Comparison of ENCODE assay signal across 8 cellular contexts in the genomic region with DNA sequence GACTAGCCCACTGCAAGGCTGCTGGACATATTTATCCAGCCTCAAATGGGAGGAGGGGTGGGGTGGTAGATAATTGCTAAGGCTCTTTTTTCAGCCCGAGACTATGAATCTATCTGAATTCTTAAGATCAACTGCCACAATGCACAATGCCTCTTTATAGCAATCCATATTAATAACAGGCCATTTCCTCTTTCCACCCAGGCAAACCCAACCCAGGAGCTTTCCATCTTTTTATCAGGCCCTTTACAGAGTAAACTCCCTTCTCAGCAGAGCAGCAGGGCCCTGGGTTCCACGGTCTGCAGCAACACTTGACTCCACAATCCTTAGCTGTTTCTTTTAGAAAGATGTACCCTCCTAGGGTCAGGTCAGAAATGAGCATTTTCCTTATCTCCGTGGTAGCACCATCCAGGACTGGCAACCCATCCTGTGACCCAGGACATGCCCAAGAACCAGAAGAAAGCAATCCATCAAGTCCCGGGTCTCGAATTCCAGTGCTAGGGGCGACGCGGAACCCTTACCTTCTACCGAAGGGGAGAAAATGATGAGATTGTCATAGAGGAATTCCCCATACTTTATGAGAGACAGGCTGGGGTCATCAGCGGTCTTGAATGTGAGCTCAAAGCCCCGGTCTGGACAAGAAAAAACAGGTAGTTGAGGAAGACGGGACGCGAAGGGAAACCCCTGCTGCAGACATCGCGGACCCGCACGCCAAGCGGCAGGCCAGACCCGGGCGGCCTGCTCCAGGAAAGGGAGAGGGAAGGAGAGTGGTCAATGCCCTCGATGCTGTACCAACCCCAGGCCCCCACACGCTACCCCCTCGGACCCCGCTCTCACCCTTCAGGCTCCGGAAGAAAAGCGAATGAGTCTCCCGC. TPM values are rescaled to one million over a fixed set of nuclear protein-coding genes. Genes with fewer than 3 reads are reported as not detected.
DNase-seq lines count a peak whose midpoint lies in the region; ATAC-seq, FAIRE-seq and TF ChIP-seq lines count a peak whose summit lies in the region.

No MANE protein-coding gene starts in this region.

- peak overlapping the region; percentile 96 to 99 (median 98) for H3K4me3 ChIP-seq in keratinocyte (ENCODE audit: control insufficient read depth in 2 of 3, extremely low read depth in 1 of 3, insufficient read depth in 2 of 3, low read depth in 1 of 3, low read length in 3 of 3)
- H3K4me3 ChIP-seq in stomach smooth muscle (ENCODE audit: low read length in 2 of 2): peak overlapping the region; percentile 78 to 98

- H3K9me3 Mint-ChIP-seq in activated naive CD8-positive, alpha-beta T cell treated with anti-CD3 and anti-CD28 coated beads, Interleukin-2, amount 50 U/mL, for 24 hours: no peaks in the 10 kb centered on the region

- H3K27me3 Mint-ChIP-seq in activated naive CD8-positive, alpha-beta T cell treated with anti-CD3 and anti-CD28 coated beads, Interleukin-2, amount 50 U/mL, for 24 hours: no peaks in the 10 kb centered on the region

- H4K20me1 ChIP-seq in keratinocyte (ENCODE audit: control insufficient read depth, extremely low read depth, insufficient read depth, low read length): peaks cover 2% of the 10 kb centered on the region

- H3K9me1 ChIP-seq in keratinocyte (ENCODE audit: control insufficient read depth, extremely low read depth, insufficient read depth, low read length): no peaks in the 10 kb centered on the region

- dilution Hi-C loops in keratinocyte (cut with MboI; ENCODE audit: extremely low pct_ligation_motif_present, low sequenced_read_pairs): no loop called here

- H3K9me3 ChIP-seq in keratinocyte (ENCODE audit: control insufficient read depth, low read depth, low read length) (no peaks in the 10 kb centered on the region), stomach smooth muscle (ENCODE audit: control insufficient read depth in 2 of 2, low read length in 2 of 2) (no peaks in the 10 kb centered on the region)

- peak overlapping the region; percentile 97 for H3K27ac Mint-ChIP-seq in activated naive CD8-positive, alpha-beta T cell treated with anti-CD3 and anti-CD28 coated beads, Interleukin-2, amount 50 U/mL, for 24 hours

- peak overlapping the region; percentile 92 for H3K9ac ChIP-seq in keratinocyte (ENCODE audit: control insufficient read depth, extremely low read depth, insufficient read depth, low read length)
- peak overlapping the region; percentile 73 to 79 for H3K9ac ChIP-seq in stomach smooth muscle (ENCODE audit: low read length in 2 of 2)

- ATAC-seq in GM18502 (IDR thresholded peaks at IDR 0.05; ENCODE audit: poor library complexity, unreplicated experiment) (peak; percentile 1), HG03571 (IDR thresholded peaks at IDR 0.05; ENCODE audit: unreplicated experiment) (peak; percentile 9)
- ATAC-seq in activated naive CD8-positive, alpha-beta T cell treated with anti-CD3 and anti-CD28 coated beads, Interleukin-2, amount 50 U/mL, for 24 hours: no peak

- peaks cover 57% of the 10 kb centered on the region for H3K79me2 ChIP-seq in keratinocyte (ENCODE audit: control insufficient read depth, insufficient read depth, low read length)

- H3K27me3 ChIP-seq in keratinocyte (ENCODE audit: control insufficient read depth, extremely low read depth, insufficient read depth, low read length) (no peaks in the 10 kb centered on the region), stomach smooth muscle (ENCODE audit: control insufficient read depth in 1 of 2, insufficient read depth in 2 of 2, low read length in 2 of 2) (no peaks in the 10 kb centered on the region)

- peak overlapping the region; percentile 77 for H2AFZ ChIP-seq in keratinocyte (ENCODE audit: control insufficient read depth, low read length)

- TF ChIP-seq CTCF in keratinocyte (optimal IDR thresholded peaks at IDR 0.05 in 1 of 3, IDR thresholded peaks at IDR 0.05 in 1 of 3, conservative IDR thresholded peaks at IDR 0.05 in 1 of 3; ENCODE audit: extremely low read depth in 1 of 3, insufficient read depth in 2 of 3, low read length in 3 of 3): no peak

- no peak for TF ChIP-seq POLR2A in H54 (IDR thresholded peaks at IDR 0.05; ENCODE audit: low read depth, low read length)

- peak overlapping the region; percentile 96 for H3K4me2 ChIP-seq in keratinocyte (ENCODE audit: control insufficient read depth, extremely low read depth, insufficient read depth, low read depth, low read length)

- peak overlapping the region; percentile 94 for H3K4me3 Mint-ChIP-seq in activated naive CD8-positive, alpha-beta T cell treated with anti-CD3 and anti-CD28 coated beads, Interleukin-2, amount 50 U/mL, for 24 hours

- peaks cover 44% of the 10 kb centered on the region for H3K4me1 Mint-ChIP-seq in activated naive CD8-positive, alpha-beta T cell treated with anti-CD3 and anti-CD28 coated beads, Interleukin-2, amount 50 U/mL, for 24 hours

- peak; percentile 20 for DNase-seq in activated naive CD8-positive, alpha-beta T cell treated with anti-CD3 and anti-CD28 coated beads, Interleukin-2, amount 50 U/mL, for 24 hours
- no peak for DNase-seq in keratinocyte (ENCODE audit: low read depth, low spot score)
- no peak for DNase-seq in GDM1 (lab: John Stamatoyannopoulos, UW)
- no peak for DNase-seq in H54 (ENCODE audit: insufficient read length, low spot score)
- no peak for DNase-seq in iPS-NIHi11 (ENCODE audit: low spot score)

- H3K4me1 ChIP-seq in keratinocyte (ENCODE audit: control insufficient read depth, extremely low read depth, insufficient read depth, low read length) (peaks cover 16% of the 10 kb centered on the region), stomach smooth muscle (ENCODE audit: control insufficient read depth, insufficient read depth, low read length) (peaks cover 14% of the 10 kb centered on the region)

- FAIRE-seq in keratinocyte (lab: Jason Lieb, UNC): peak; percentile 32
- no peak for FAIRE-seq in H54 (lab: Jason Lieb, UNC)

- peaks cover 41% of the 10 kb centered on the region for H3K36me3 Mint-ChIP-seq in activated naive CD8-positive, alpha-beta T cell treated with anti-CD3 and anti-CD28 coated beads, Interleukin-2, amount 50 U/mL, for 24 hours (ENCODE audit: low read depth)

- H3K27ac ChIP-seq in keratinocyte (ENCODE audit: control insufficient read depth, insufficient read depth, low read length) (peak overlapping the region; percentile 82), stomach smooth muscle (ENCODE audit: low read length) (peak overlapping the region; percentile 24)

- H3K36me3 ChIP-seq in keratinocyte (ENCODE audit: control insufficient read depth in 2 of 2, extremely low read depth in 1 of 2, insufficient read depth in 2 of 2, low read length in 2 of 2) (peaks cover 21 to 34% of the 10 kb centered on the region in 2 experiments), stomach smooth muscle (ENCODE audit: control insufficient read depth in 2 of 2, insufficient read depth in 2 of 2, low read length in 2 of 2) (peaks cover 16 to 22% of the 10 kb centered on the region in 2 donors)

RNA-seq across cellular contexts. Expression of a gene that starts 0.6 kb away (rescaled TPM):
- 263 to 281 TPM (median 275 TPM) in 3 replicates for polyA plus RNA-seq in keratinocyte
- polyA plus RNA-seq in keratinocyte (2011; ENCODE audit: low read depth): 37.1 TPM
- 143 and 150 TPM in 2 replicates for polyA plus RNA-seq in keratinocyte (2011; cell fraction: cytosol; rRNA removed)
- polyA plus RNA-seq in keratinocyte (2011; cell fraction: nucleus; rRNA removed): 248 and 263 TPM in 2 replicates
- 106 and 206 TPM in 2 replicates for polyA plus RNA-seq in keratinocyte (2012; ENCODE audit: low replicate concordance)
- polyA minus RNA-seq in keratinocyte: 161 to 195 TPM (median 171 TPM) in 3 replicates
- 146 TPM for polyA minus RNA-seq in keratinocyte (2011; cell fraction: cytosol; rRNA and poly(A)+ RNA removed)
- 203 and 262 TPM in 2 replicates for polyA minus RNA-seq in keratinocyte (2011; cell fraction: nucleus; rRNA and poly(A)+ RNA removed)

RNA-seq across cellular contexts. Expression of a gene that starts 27.3 kb away (rescaled TPM):
- polyA plus RNA-seq in keratinocyte: 44.6 to 58.1 TPM (median 55.9 TPM) in 3 replicates
- polyA plus RNA-seq in keratinocyte (2011; ENCODE audit: low read depth): 43.0 TPM
- polyA plus RNA-seq in keratinocyte (2011; cell fraction: cytosol; rRNA removed): 41.8 and 59.8 TPM in 2 replicates
- 46.3 and 47.8 TPM in 2 replicates for polyA plus RNA-seq in keratinocyte (2011; cell fraction: nucleus; rRNA removed)
- 57.0 and 60.7 TPM in 2 replicates for polyA plus RNA-seq in keratinocyte (2012; ENCODE audit: low replicate concordance)
- 33.8 to 49.6 TPM (median 41.3 TPM) in 3 replicates for polyA minus RNA-seq in keratinocyte
- polyA minus RNA-seq in keratinocyte (2011; cell fraction: cytosol; rRNA and poly(A)+ RNA removed): 47.2 TPM
- 20.0 and 20.3 TPM in 2 replicates for polyA minus RNA-seq in keratinocyte (2011; cell fraction: nucleus; rRNA and poly(A)+ RNA removed)

RNA-seq across cellular contexts. Expression of a gene that starts 57.2 kb away (rescaled TPM):
- 0.90 to 1.2 TPM (median 1.1 TPM) in 3 replicates for polyA plus RNA-seq in keratinocyte
- 5.8 TPM for polyA plus RNA-seq in keratinocyte (2011; ENCODE audit: low read depth)
- polyA plus RNA-seq in keratinocyte (2011; cell fraction: cytosol; rRNA removed): 0.40 and 0.81 TPM in 2 replicates
- polyA plus RNA-seq in keratinocyte (2011; cell fraction: nucleus; rRNA removed): 3.9 and 4.5 TPM in 2 replicates
- polyA plus RNA-seq in keratinocyte (2012; ENCODE audit: low replicate concordance): 1.1 and 2.6 TPM in 2 replicates
- 0.59 to 1.5 TPM (median 1.2 TPM) in 3 replicates for polyA minus RNA-seq in keratinocyte
- polyA minus RNA-seq in keratinocyte (2011; cell fraction: cytosol; rRNA and poly(A)+ RNA removed): 1.7 TPM
- 2.2 and 2.6 TPM in 2 replicates for polyA minus RNA-seq in keratinocyte (2011; cell fraction: nucleus; rRNA and poly(A)+ RNA removed)
